8 cellular contexts compared by ENCODE assay signal in the genomic region with DNA sequence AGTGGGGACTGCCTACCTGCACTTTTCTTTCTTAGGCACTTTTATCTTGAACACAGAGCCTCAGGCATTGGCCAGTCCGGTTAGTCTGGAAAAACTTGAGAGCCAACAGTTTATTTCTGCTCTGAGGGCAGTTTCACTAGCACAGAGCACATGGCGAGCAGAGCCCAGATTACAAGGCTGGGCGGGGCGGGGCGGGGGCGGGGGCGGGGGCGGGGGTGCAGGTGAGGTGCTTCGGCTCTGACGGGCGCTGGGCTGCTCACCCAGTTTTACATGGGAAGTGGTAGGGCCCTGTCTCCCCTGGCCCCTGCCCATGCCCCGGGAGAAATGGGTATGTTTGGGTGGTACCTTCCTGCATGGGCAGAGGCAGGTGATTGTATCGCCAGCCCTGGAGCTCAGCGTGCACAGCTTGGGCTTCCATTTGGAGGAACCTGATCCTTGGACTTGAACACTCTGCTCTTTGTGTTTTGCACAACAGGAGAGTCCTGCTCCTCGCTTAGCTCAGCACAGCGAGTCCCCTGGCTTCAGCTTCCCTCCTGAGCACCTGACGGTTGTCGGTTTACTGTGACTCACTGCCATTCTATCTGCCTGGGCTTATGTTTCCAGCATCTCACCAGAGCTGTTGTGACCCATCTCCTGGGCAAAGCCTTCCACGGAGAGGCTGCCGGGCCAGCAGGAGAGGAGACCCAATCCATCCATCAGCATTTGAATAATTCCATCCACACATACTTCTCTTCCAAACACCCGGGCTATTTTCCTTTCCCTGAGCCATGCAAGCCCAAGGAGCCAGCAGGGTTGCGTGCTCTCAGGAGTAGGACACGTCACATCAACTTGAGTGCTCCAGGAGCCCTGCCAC.
A peak's percentile ranks its signal among the peaks of the same experiment; 100 is the strongest.
DNase-seq lines count a peak whose midpoint lies in the region; ATAC-seq, FAIRE-seq and TF ChIP-seq lines count a peak whose summit lies in the region.

No MANE protein-coding gene starts in this region.

- in situ Hi-C loops in IMR-90 (cut with MboI; ENCODE audit: low sequenced_read_pairs), result no loop called here
- in situ Hi-C loops in mammary epithelial cell (cut with MboI; ENCODE audit: low sequenced_read_pairs in 2 of 2), result loop anchor here (5.0 to 10.0 kb wide), 4 partner anchors 36 to 109 kb away; partner anchors contain the start of gene ARF6 (in 2 of the 2)

- no peaks in the 10 kb centered on the region for H4K20me1 ChIP-seq in IMR-90 (ENCODE audit: insufficient read depth, low read length)
- no peaks in the 10 kb centered on the region for H4K20me1 ChIP-seq in mammary epithelial cell (ENCODE audit: insufficient read depth, low read length)

- H3K27ac ChIP-seq in A549 (peak overlapping the region; percentile 90 to 94), IMR-90 (ENCODE audit: insufficient read depth, low read length) (peak overlapping the region; percentile 86), mammary epithelial cell (ENCODE audit: insufficient read depth, low read depth, low read length) (peak overlapping the region; percentile 97)

- H3K4me2 ChIP-seq in A549, result peak overlapping the region; percentile 88
- H3K4me2 ChIP-seq in IMR-90 (ENCODE audit: low read depth, low read length), result peak overlapping the region; percentile 43
- peak overlapping the region; percentile 90 for H3K4me2 ChIP-seq in mammary epithelial cell (ENCODE audit: insufficient read depth, low read depth, low read length)

- H3K4me1 Mint-ChIP-seq in memory B cell, result peaks cover 50% of the 10 kb centered on the region
- peaks cover 22% of the 10 kb centered on the region for H3K4me1 Mint-ChIP-seq in glutamatergic neuron (ENCODE audit: low read depth, unreplicated experiment)

- peaks cover 26% of the 10 kb centered on the region for H3K9me1 ChIP-seq in IMR-90 (ENCODE audit: insufficient read depth, low read length)

- H3K36me3 ChIP-seq in IMR-90 (ENCODE audit: control insufficient read depth, insufficient read depth, low read length), result no peaks in the 10 kb centered on the region
- H3K36me3 ChIP-seq in mammary epithelial cell (ENCODE audit: insufficient read depth, low read length), result no peaks in the 10 kb centered on the region

- intact Hi-C loops in IMR-90 (cut with micrococcal nuclease), result loop anchor here (2.0 to 5.0 kb wide), 3 partner anchors 37 to 107 kb away; no protein-coding TSS in a partner anchor
- intact Hi-C loops in mammary epithelial cell (cut with micrococcal nuclease), result loop anchor here (1.0 to 2.0 kb wide), 8 partner anchors 8 to 139 kb away; no protein-coding TSS in a partner anchor

- no peaks in the 10 kb centered on the region for H3K27me3 ChIP-seq in IMR-90 (ENCODE audit: control insufficient read depth, insufficient read depth, low read length)
- H3K27me3 ChIP-seq in mammary epithelial cell (ENCODE audit: insufficient read depth, low read length), result no peaks in the 10 kb centered on the region

- no TSS peak for BruUV-seq in IMR-90 (replicated peaks; lab: Mats Ljungman, UMichigan)
- BruUV-seq in mammary epithelial cell (replicated peaks; lab: Mats Ljungman, UMichigan), result no TSS peak

- H3K9me3 Mint-ChIP-seq in memory B cell (no peaks in the 10 kb centered on the region), glutamatergic neuron (ENCODE audit: unreplicated experiment) (peaks cover 7% of the 10 kb centered on the region)

- H3K27ac Mint-ChIP-seq in memory B cell (peak overlapping the region; percentile 98), glutamatergic neuron (ENCODE audit: unreplicated experiment) (no peak overlapping the region)

- TF ChIP-seq EP300 in A549 (IDR thresholded peaks at IDR 0.05), result no peak

- TF ChIP-seq POLR2A in A549 (IDR thresholded peaks at IDR 0.05; ENCODE audit: low read length), result no peak
- TF ChIP-seq POLR2A in IMR-90 (IDR thresholded peaks at IDR 0.05; ENCODE audit: low read depth, low read length), result no peak

- H3K36me3 Mint-ChIP-seq in memory B cell (peaks cover 2% of the 10 kb centered on the region), glutamatergic neuron (ENCODE audit: unreplicated experiment) (no peaks in the 10 kb centered on the region)

- ATAC-seq in A549 (peak; percentile 44 to 49), GM18873 (IDR thresholded peaks at IDR 0.05; ENCODE audit: low FRiP score, unreplicated experiment) (peak; percentile 9), IMR-90 (ENCODE audit: low read depth) (peak; percentile 3; the same call in 1 of the 2 replicates), memory B cell (ENCODE audit: low read depth) (peak; percentile 42)

- DNase-seq in A549 (ENCODE audit: low read depth in 1 of 2, low spot score in 1 of 2), result peak; percentile 61 to 65
- DNase-seq in IMR-90, result peak; percentile 70
- peak; percentile 19 for DNase-seq in UCSD-AML1 (lab: John Stamatoyannopoulos, UW; ENCODE audit: unreplicated experiment)
- peak; percentile 97 for DNase-seq in mammary epithelial cell
- DNase-seq in memory B cell (ENCODE audit: low spot score in 2 of 2), result peak; percentile 36 to 53
- peak; percentile 79 for DNase-seq in stimulated activated CD8-positive, alpha-beta memory T cell treated with anti-CD3 and anti-CD28 coated beads, Interleukin-4, amount 100 ng/mL, for 48 hours
- no peak for DNase-seq in glutamatergic neuron

- peak overlapping the region; percentile 95 for H2BK5ac ChIP-seq in IMR-90 (ENCODE audit: low read depth, low read length, poor library complexity, severe bottlenecking)

- peak overlapping the region; percentile 27 for H3K9ac ChIP-seq in IMR-90 (ENCODE audit: low read depth, low read length)
- peak overlapping the region; percentile 85 for H3K9ac ChIP-seq in mammary epithelial cell (ENCODE audit: insufficient read depth, low read length)

- H3K27me3 Mint-ChIP-seq in memory B cell (no peaks in the 10 kb centered on the region), glutamatergic neuron (ENCODE audit: unreplicated experiment) (peaks cover 1% of the 10 kb centered on the region)

- H3K79me1 ChIP-seq in IMR-90 (ENCODE audit: low read depth in 1 of 2, low read length in 2 of 2), result peaks cover 0 to 24% of the 10 kb centered on the region in 2 experiments; a peak in 2 of 4 replicates

- H4K91ac ChIP-seq in IMR-90 (ENCODE audit: insufficient read depth, low read depth, low read length), result peak overlapping the region; percentile 98

- TF ChIP-seq CTCF in A549 (IDR thresholded peaks at IDR 0.05), result no peak
- no peak for TF ChIP-seq CTCF in IMR-90 (conservative IDR thresholded peaks at IDR 0.05; ENCODE audit: low read depth, low read length)
- TF ChIP-seq CTCF in mammary epithelial cell (conservative IDR thresholded peaks at IDR 0.05 in 1 of 2, IDR thresholded peaks at IDR 0.05 in 1 of 2; ENCODE audit: extremely low read depth in 1 of 2, insufficient read depth in 1 of 2, low read depth in 1 of 2, low read length in 2 of 2), result no peak
- TF ChIP-seq CTCF in glutamatergic neuron (IDR thresholded peaks at IDR 0.05; ENCODE audit: partially characterized antibody, unreplicated experiment), result no peak

- WGBS in A549 (ENCODE audit: missing lambda C conversion rate), result 30% methylated on average over 12 of the region's 23 CpGs
- WGBS in IMR-90 (ENCODE audit: extremely low coverage in 2 of 2, insufficient read length in 1 of 2), 2 experiments, result 68% methylated on average over 11 of the region's 23 CpGs; no CpG with 5 or more reads in 1 of the 2 experiments
- 2% methylated on average over 11 of the region's 23 CpGs for WGBS in mammary epithelial cell (ENCODE audit: low coverage, missing lambda C conversion rate)

- no peaks in the 10 kb centered on the region for H3K79me2 ChIP-seq in mammary epithelial cell (ENCODE audit: insufficient read depth, low read length)

- peak overlapping the region; percentile 86 to 97 for H4K8ac ChIP-seq in IMR-90 (ENCODE audit: low read depth in 2 of 2, low read length in 2 of 2)

- H3K23ac ChIP-seq in IMR-90 (ENCODE audit: low read depth, low read length), result peak overlapping the region; percentile 73

- peak overlapping the region; percentile 88 for H3K4me3 Mint-ChIP-seq in memory B cell
- no peak overlapping the region for H3K4me3 Mint-ChIP-seq in glutamatergic neuron (ENCODE audit: unreplicated experiment)

- H4K5ac ChIP-seq in IMR-90 (ENCODE audit: low read depth, low read length), result peak overlapping the region; percentile 76; the same call in 1 of the 2 replicates

- peak overlapping the region; percentile 99 for H2BK20ac ChIP-seq in IMR-90 (ENCODE audit: low read depth, low read length)

- H3K4me1 ChIP-seq in A549 (peaks cover 57% of the 10 kb centered on the region), IMR-90 (ENCODE audit: control insufficient read depth, insufficient read depth, low read length) (peaks cover 39% of the 10 kb centered on the region), mammary epithelial cell (ENCODE audit: insufficient read depth, low read length) (peaks cover 54% of the 10 kb centered on the region)

- H2BK120ac ChIP-seq in IMR-90 (ENCODE audit: low read depth, low read length), result peak overlapping the region; percentile 100

- H2BK15ac ChIP-seq in IMR-90 (ENCODE audit: low read depth, low read length), result peak overlapping the region; percentile 95; the same call in 2 of the 3 replicates

- peak overlapping the region; percentile 91; the same call in 1 of the 2 replicates for H3K56ac ChIP-seq in IMR-90 (ENCODE audit: extremely low read depth, insufficient read depth, low read length)

- H3K9me3 ChIP-seq in A549 (no peaks in the 10 kb centered on the region), IMR-90 (ENCODE audit: control insufficient read depth, insufficient read depth, low read length) (no peaks in the 10 kb centered on the region), mammary epithelial cell (replicated peaks; ENCODE audit: insufficient read depth, low read length) (no peaks in the 10 kb centered on the region)

- dilution Hi-C loops in IMR-90 (cut with HindIII; ENCODE audit: low sequenced_read_pairs, unreplicated experiment) (no loop called here), mammary epithelial cell (cut with HindIII; ENCODE audit: low sequenced_read_pairs) (loop anchor here (5.0 kb wide), 3 partner anchors 39 to 101 kb away; no protein-coding TSS in a partner anchor)

- peak overlapping the region; percentile 82 for H3K18ac ChIP-seq in IMR-90 (ENCODE audit: low read depth, low read length)

- peak overlapping the region; percentile 83 for H2AFZ ChIP-seq in IMR-90 (replicated peaks; ENCODE audit: low read length, poor library complexity)
- peak overlapping the region; percentile 19 for H2AFZ ChIP-seq in mammary epithelial cell (ENCODE audit: low read depth, low read length)

- no peak for FAIRE-seq in A549 (lab: Jason Lieb, UNC)

- TF ChIP-seq RAD21 in A549 (conservative IDR thresholded peaks at IDR 0.05 in 1 of 2, IDR thresholded peaks at IDR 0.05 in 1 of 2) (no peak), IMR-90 (IDR thresholded peaks at IDR 0.05; ENCODE audit: low read length) (no peak)

- peak overlapping the region; percentile 81 for H3K14ac ChIP-seq in IMR-90 (replicated peaks; ENCODE audit: low read depth, low read length)

- peak overlapping the region; percentile 96 for H2AK9ac ChIP-seq in IMR-90 (replicated peaks; ENCODE audit: low read depth, low read length, poor library complexity)

- peak overlapping the region; percentile 100 for H3K4ac ChIP-seq in IMR-90 (ENCODE audit: low read depth, low read length)

- POLR2A ChIA-PET in A549 (lab: Yijun Ruan, JAX), result interaction anchor here (0.7 to 2.3 kb wide), 4 partner anchors 98 to 667 kb away, joined by 3 to 7 read pairs (median 4); no protein-coding TSS in a partner anchor
- POLR2A ChIA-PET in IMR-90 (lab: Charles Lee; ENCODE audit: unreplicated experiment), result interaction anchor here (0.6 kb wide), 2 partner anchors 9 to 29 kb away, joined by 3 to 4 read pairs; no protein-coding TSS in a partner anchor

- H3K4me3 ChIP-seq in A549, result no peak overlapping the region; the same call in 2 of the 3 replicates
- no peak overlapping the region for H3K4me3 ChIP-seq in IMR-90 (ENCODE audit: insufficient read depth, low read depth, low read length)
- peak overlapping the region in 2 of 3 experiments; percentile 10 to 29 for H3K4me3 ChIP-seq in mammary epithelial cell (replicated peaks in 1 of 3; ENCODE audit: insufficient read depth in 1 of 3, low read depth in 2 of 3, low read length in 3 of 3)

- CTCF ChIA-PET in A549 (lab: Yijun Ruan, JAX), result interaction anchor here (0.5 to 2.5 kb wide), 11 partner anchors 10 to 148 kb away, joined by 3 to 11 read pairs (median 3); partner anchors contain the start of gene NEMF
- CTCF ChIA-PET in IMR-90 (lab: Yijun Ruan, JAX), result interaction anchor here (1.1 kb wide), 2 partner anchors 11 to 136 kb away, joined by 3 read pairs; no protein-coding TSS in a partner anchor
- CTCF ChIA-PET in mammary epithelial cell (lab: Charles Lee; ENCODE audit: low non-redundant PET), result no interaction called here

- H2AK5ac ChIP-seq in IMR-90 (ENCODE audit: low read depth, low read length), result peak overlapping the region; percentile 99

Comparison
In these comparisons a context has a peak if more than half of its experiments do, and no peak if none do; other contexts are left out.
1. H3K4me3 ChIP-seq: peak in mammary epithelial cell (2 of 3); none in A549 (single experiment) and IMR-90 (single experiment).
2. Peak in every context shown above with its lines, with median percentiles within 50 percentile points of each other: ATAC-seq, H3K27ac ChIP-seq and H3K4me2 ChIP-seq.